Comparison of ENCODE assay signal across 10 cellular contexts in the genomic region with DNA sequence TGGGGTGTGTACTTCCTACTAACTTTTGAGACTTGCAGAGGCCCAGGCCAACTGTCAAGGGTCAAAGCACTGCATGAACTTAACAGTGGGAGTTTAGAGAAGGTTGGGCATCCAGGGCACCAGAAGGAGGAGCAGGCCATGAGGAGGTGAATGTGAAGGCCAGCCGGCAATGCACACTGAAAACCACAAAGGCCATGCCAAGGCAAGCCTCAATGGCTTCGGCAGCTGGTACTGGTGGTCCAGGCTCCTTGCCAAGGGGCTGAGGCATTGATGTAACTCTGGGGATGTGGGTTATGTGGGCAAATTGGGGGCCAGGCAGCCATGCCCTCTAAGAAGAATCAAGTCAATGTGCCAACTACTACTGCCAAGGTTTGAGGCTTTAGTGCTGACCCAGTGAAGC.
"Had no signal": no experiment of that assay in that cellular context is flagged by ENCODE, and none has a peak within 500 bp of the region (broad histone marks: within the 10 kb centered on the region; RNA-seq: fewer than 3 reads in every experiment).

No MANE protein-coding gene starts in this region.

- H3K36me3 ChIP-seq: HAP-1 had no signal

- H3K9me3 Mint-ChIP-seq: HFFc6 had no signal

- H3K4me1 ChIP-seq: HAP-1 had no signal

- H3K4me3 ChIP-seq: GM23248, HAP-1 had no signal

- ATAC-seq: HCT116, HepG2 had no signal

- H3K27ac Mint-ChIP-seq: HFFc6, IgD-negative memory B cell had no signal

- H3K27ac ChIP-seq: GM23248, HL-60 had no signal

- H3K9me3 ChIP-seq: HAP-1 had no signal

- H3K4me3 Mint-ChIP-seq: HFFc6, IgD-negative memory B cell had no signal

- H3K9ac ChIP-seq: GM23248 had no signal

- H3K4me1 Mint-ChIP-seq: IgD-negative memory B cell had no signal

- DNase-seq: GM23248, GOT3, H7, HFFc6, KBM-7 had no signal

- H2AFZ ChIP-seq: GM23248 had no signal
